8 cellular contexts compared by ENCODE assay signal in genomic region chr3:15099364-15100098, GRCh38. TPM values are rescaled to one million over a fixed set of nuclear protein-coding genes. Genes with fewer than 3 reads are reported as not detected.
DNase-seq lines count a peak whose midpoint lies in the region; ATAC-seq, FAIRE-seq and TF ChIP-seq lines count a peak whose summit lies in the region.

No MANE protein-coding gene starts in this region.

- no peak for DNase-seq in Peyer's patch
- no peak for DNase-seq in RKO (ENCODE audit: low spot score)
- no peak for DNase-seq in frontal cortex (ENCODE audit: low spot score in 2 of 2)

- intact Hi-C loops in dendritic cell treated with granulocyte-macrophage colony-stimulating factor and Interleukin-4, amounts not matched to agents 40 ng/mL and 50 ng/mL, for 4 days (cut with micrococcal nuclease) = loop anchor here (2.0 to 5.0 kb wide), 2 partner anchors 35 to 108 kb away; partner anchors contain the start of genes CAPN7 and MRPS25

- peak overlapping the region; percentile 100 for H3K4me3 ChIP-seq in DOHH2 (ENCODE audit: low read length)
- H3K4me3 ChIP-seq in HEK293 (ENCODE audit: low read depth, low read length) = peak overlapping the region; percentile 96
- peak overlapping the region; percentile 65 to 84 (median 78) for H3K4me3 ChIP-seq in Peyer's patch
- peak overlapping the region; percentile 95 for H3K4me3 ChIP-seq in mucosa of stomach (ENCODE audit: low read length)

- peaks cover 25% of the 10 kb centered on the region for H3K36me3 ChIP-seq in DOHH2 (ENCODE audit: control insufficient read depth, low read length)
- H3K36me3 ChIP-seq in HEK293 (ENCODE audit: control insufficient read depth in 2 of 2, insufficient read depth in 1 of 2, low read length in 2 of 2) = peaks cover 18 to 20% of the 10 kb centered on the region in 2 experiments
- peaks cover 0 to 18% (median 0%) of the 10 kb centered on the region in 3 donors for H3K36me3 ChIP-seq in Peyer's patch
- no peaks in the 10 kb centered on the region for H3K36me3 ChIP-seq in mucosa of stomach (ENCODE audit: control insufficient read depth, insufficient read depth, low read length)

- peaks cover 26% of the 10 kb centered on the region for H3K36me3 Mint-ChIP-seq in dendritic cell treated with granulocyte-macrophage colony-stimulating factor and Interleukin-4, amounts not matched to agents 40 ng/mL and 50 ng/mL, for 4 days (ENCODE audit: low read depth)

- CTCF ChIA-PET in HEK293 (lab: Yijun Ruan, JAX) = interaction anchor here (0.6 to 1.1 kb wide), 6 partner anchors 9 to 153 kb away, joined by 3 to 6 read pairs (median 3); no protein-coding TSS in a partner anchor

- no peaks in the 10 kb centered on the region for H3K9me2 ChIP-seq in DOHH2 (replicated peaks; ENCODE audit: control insufficient read depth, low read length)

- H3K9me3 ChIP-seq in DOHH2 (ENCODE audit: control insufficient read depth, insufficient read depth, low read length) (no peaks in the 10 kb centered on the region), HEK293 (ENCODE audit: control insufficient read depth, insufficient read depth, low read depth, low read length) (no peaks in the 10 kb centered on the region), Peyer's patch (no peaks in the 10 kb centered on the region), mucosa of stomach (ENCODE audit: control insufficient read depth, low read length) (no peaks in the 10 kb centered on the region)

- TF ChIP-seq POLR2A in Peyer's patch (IDR thresholded peaks at IDR 0.05) = no peak

- H3F3A ChIP-seq in DOHH2 (ENCODE audit: control insufficient read depth, insufficient read depth) = no peaks in the 10 kb centered on the region

- peak overlapping the region; percentile 88 for H3K4me3 Mint-ChIP-seq in dendritic cell treated with granulocyte-macrophage colony-stimulating factor and Interleukin-4, amounts not matched to agents 40 ng/mL and 50 ng/mL, for 4 days

- peak overlapping the region; percentile 85 for H3K4me2 ChIP-seq in DOHH2 (ENCODE audit: low read length)

- peaks cover 30% of the 10 kb centered on the region for H3K79me2 ChIP-seq in DOHH2 (ENCODE audit: control insufficient read depth, low read length)

- H3K27me3 ChIP-seq in DOHH2 (ENCODE audit: control insufficient read depth, low read length) (no peaks in the 10 kb centered on the region), Peyer's patch (no peaks in the 10 kb centered on the region), mucosa of stomach (ENCODE audit: control insufficient read depth, insufficient read depth, low read length) (no peaks in the 10 kb centered on the region)

- H3K4me1 ChIP-seq in DOHH2 (ENCODE audit: control insufficient read depth, low read length) (peaks cover 25% of the 10 kb centered on the region), HEK293 (ENCODE audit: control insufficient read depth, insufficient read depth, low read length) (peaks cover 4% of the 10 kb centered on the region; the same call in 1 of the 2 replicates), Peyer's patch (peaks cover 0 to 20% (median 6%) of the 10 kb centered on the region in 4 donors), mucosa of stomach (ENCODE audit: control insufficient read depth, insufficient read depth, low read length) (peaks cover 29% of the 10 kb centered on the region)

- POLR2A ChIA-PET in HEK293 (lab: Yijun Ruan, JAX) = interaction anchor here (1.0 to 2.5 kb wide), 4 partner anchors 8 to 107 kb away, joined by 3 to 19 read pairs (median 6); partner anchors contain the start of genes CAPN7 and MRPS25

- peak overlapping the region; percentile 95 for H3K27ac Mint-ChIP-seq in dendritic cell treated with granulocyte-macrophage colony-stimulating factor and Interleukin-4, amounts not matched to agents 40 ng/mL and 50 ng/mL, for 4 days

- H3K27me3 Mint-ChIP-seq in dendritic cell treated with granulocyte-macrophage colony-stimulating factor and Interleukin-4, amounts not matched to agents 40 ng/mL and 50 ng/mL, for 4 days = no peaks in the 10 kb centered on the region

- peaks cover 49% of the 10 kb centered on the region for H3K4me1 Mint-ChIP-seq in dendritic cell treated with granulocyte-macrophage colony-stimulating factor and Interleukin-4, amounts not matched to agents 40 ng/mL and 50 ng/mL, for 4 days (ENCODE audit: low read depth)

- no peak for FAIRE-seq in frontal cortex (lab: Jason Lieb, UNC)

- peak overlapping the region; percentile 86 for H3K9ac ChIP-seq in mucosa of stomach (ENCODE audit: low read length)

- H3K9me3 Mint-ChIP-seq in dendritic cell treated with granulocyte-macrophage colony-stimulating factor and Interleukin-4, amounts not matched to agents 40 ng/mL and 50 ng/mL, for 4 days = no peaks in the 10 kb centered on the region

- H3K27ac ChIP-seq in DOHH2 (ENCODE audit: low read depth, low read length) (peak overlapping the region; percentile 62), HEK293 (ENCODE audit: extremely low read depth, low read depth, low read length) (peak overlapping the region; percentile 48; the same call in 1 of the 2 replicates), Peyer's patch (peak overlapping the region; percentile 81 to 89 (median 84))

- H4K20me1 ChIP-seq in DOHH2 (ENCODE audit: control insufficient read depth, insufficient read depth, low read depth, low read length) = no peaks in the 10 kb centered on the region

- no peak for TF ChIP-seq CTCF in DOHH2 (IDR thresholded peaks at IDR 0.05; ENCODE audit: low read depth, low read length, poor library complexity, severe bottlenecking)
- TF ChIP-seq CTCF in HEK293 (tag by site-specific recombination; IDR thresholded peaks at IDR 0.05) = no peak
- TF ChIP-seq CTCF in Peyer's patch (IDR thresholded peaks at IDR 0.05) = no peak

- ATAC-seq in GM21360 (IDR thresholded peaks at IDR 0.05; ENCODE audit: unreplicated experiment) = no peak

TF ChIP-seq in HEK293, 187 proteins besides CTCF, POLR2A, EP300 and RAD21:
- TF ChIP-seq ZXDB (tag by site-specific recombination; IDR thresholded peaks at IDR 0.05) (no peak), ZBTB6 (tag by site-specific recombination; IDR thresholded peaks at IDR 0.05) (peak; percentile 45; the same call in 1 of the 2 replicates), ZNF548 (tag by site-specific recombination; IDR thresholded peaks at IDR 0.05) (0 out of 2 replicates have a peak, but pooled peaks have one; percentile 4)
TF ChIP-seq in HEK293: peak in this region for 2.

RNA-seq across cellular contexts. Expression of gene RBSN, which starts 0.6 kb away (rescaled TPM):
- total RNA-seq in Peyer's patch (10 to 100 TPM; 17.2 to 94.9 (median 32.1) TPM), frontal cortex (71.7 TPM)

RNA-seq across cellular contexts. Expression of gene MRPS25, which starts 34.4 kb away (rescaled TPM):
- total RNA-seq in Peyer's patch (100 to 1,000 TPM in 1 of 4 donors, 10 to 100 TPM in 3; 49.6 to 120 (median 94.2) TPM), frontal cortex (15.5 TPM)
